ENCODE assay signal across 18 cellular contexts in genomic region chr7:101912711-101913110, GRCh38.
DNase-seq lines count a peak whose midpoint lies in the region; ATAC-seq, FAIRE-seq and TF ChIP-seq lines count a peak whose summit lies in the region.
"Had no signal": no experiment of that assay in that cellular context is flagged by ENCODE, and none has a peak within 500 bp of the region (broad histone marks: within the 10 kb centered on the region; RNA-seq: fewer than 3 reads in every experiment).

No MANE protein-coding gene starts in this region.

- H3K27ac ChIP-seq in kidney (ENCODE audit: low read depth in 2 of 2, low read length in 2 of 2) (peak overlapping the region; percentile 73 to 79), rectal smooth muscle tissue (ENCODE audit: low read depth, low read length) (peak overlapping the region; percentile 90)
- H3K27ac ChIP-seq: foreskin keratinocyte had no signal

- H3K36me3 Mint-ChIP-seq in CD14-positive monocyte = peaks cover 28 to 60% of the 10 kb centered on the region in 2 donors

- H3K27me3 ChIP-seq in rectal smooth muscle tissue (ENCODE audit: control insufficient read depth, insufficient read depth, low read length) = no peaks in the 10 kb centered on the region
- H3K27me3 ChIP-seq: foreskin keratinocyte had no signal

- H3K27me3 Mint-ChIP-seq in CD14-positive monocyte (ENCODE audit: low read depth in 3 of 3) = no peaks in the 10 kb centered on the region
- H3K27me3 Mint-ChIP-seq: activated CD4-positive, alpha-beta memory T cell treated with anti-CD3 and anti-CD28 coated beads for 36 hours; dendritic cell treated with granulocyte-macrophage colony-stimulating factor and Interleukin-4, amounts not matched to agents 40 ng/mL and 50 ng/mL, for 4 days; naive thymus-derived CD4-positive, alpha-beta T cell had no signal

- ATAC-seq in HG03378 (IDR thresholded peaks at IDR 0.05; ENCODE audit: unreplicated experiment) = no peak
- ATAC-seq: foreskin keratinocyte had no signal

- H3K9ac ChIP-seq in kidney (ENCODE audit: low read length in 2 of 2) (no peak overlapping the region), rectal smooth muscle tissue (ENCODE audit: low read length) (no peak overlapping the region)

- intact Hi-C loops in CD14-positive monocyte (cut with micrococcal nuclease) (no loop called here), kidney (cut with DNase I) (no loop called here)

- peak overlapping the region in 4 of 7 donors; percentile 43 to 50 (median 46) for H3K27ac Mint-ChIP-seq in CD14-positive monocyte
- H3K27ac Mint-ChIP-seq: activated CD4-positive, alpha-beta memory T cell treated with anti-CD3 and anti-CD28 coated beads for 36 hours; activated T-helper 1 cell treated with anti-CD3 and anti-CD28 coated beads, Interleukin-12 subunit alpha, Interleukin-12 subunit beta, Interleukin-2, Interleukin-4 antibody, amounts not matched to agents 30 ng/mL and 10 ng/mL and 1 ng/mL, durations not matched to agents 14 hours and 24 hours and 36 hours had no signal

- peaks cover 0 to 1% (median 0%) of the 10 kb centered on the region in 7 donors for H3K9me3 Mint-ChIP-seq in CD14-positive monocyte
- H3K9me3 Mint-ChIP-seq: activated CD4-positive, alpha-beta memory T cell treated with anti-CD3 and anti-CD28 coated beads for 36 hours; activated T-helper 1 cell treated with anti-CD3 and anti-CD28 coated beads, Interleukin-12 subunit alpha, Interleukin-12 subunit beta, Interleukin-2, Interleukin-4 antibody, amounts not matched to agents 30 ng/mL and 10 ng/mL and 1 ng/mL, durations not matched to agents 14 hours and 24 hours and 36 hours; dendritic cell treated with granulocyte-macrophage colony-stimulating factor and Interleukin-4, amounts not matched to agents 40 ng/mL and 50 ng/mL, for 4 days; naive thymus-derived CD4-positive, alpha-beta T cell had no signal

- peaks cover 0 to 18% of the 10 kb centered on the region in 2 donors for H3K36me3 ChIP-seq in kidney (ENCODE audit: control insufficient read depth in 1 of 2, insufficient read depth in 2 of 2, low read length in 2 of 2)
- no peaks in the 10 kb centered on the region for H3K36me3 ChIP-seq in rectal smooth muscle tissue (ENCODE audit: control insufficient read depth, insufficient read depth, low read length)

- FAIRE-seq in kidney (lab: Jason Lieb, UNC) = no peak
- FAIRE-seq in H54 (lab: Jason Lieb, UNC) = no peak
- FAIRE-seq: small intestine had no signal

- H3K4me3 ChIP-seq in cardiac fibroblast (replicated peaks in 1 of 2; ENCODE audit: low read depth in 2 of 2, low read length in 2 of 2) (peak overlapping the region in 1 of 2 donors; percentile 1), kidney (ENCODE audit: low read length in 2 of 2) (peak overlapping the region; percentile 29 to 49), rectal smooth muscle tissue (ENCODE audit: low read length) (no peak overlapping the region)

- H3K4me1 ChIP-seq in kidney (ENCODE audit: control insufficient read depth in 1 of 2, insufficient read depth in 1 of 2, low read depth in 1 of 2, low read length in 2 of 2) (peaks cover 5 to 12% of the 10 kb centered on the region in 2 donors), rectal smooth muscle tissue (ENCODE audit: control insufficient read depth, insufficient read depth, low read length) (peaks cover 21% of the 10 kb centered on the region)
- H3K4me1 ChIP-seq: foreskin keratinocyte had no signal

- H3K4me3 Mint-ChIP-seq in CD14-positive monocyte = no peak overlapping the region
- H3K4me3 Mint-ChIP-seq: activated CD4-positive, alpha-beta memory T cell treated with anti-CD3 and anti-CD28 coated beads for 36 hours; activated T-helper 1 cell treated with anti-CD3 and anti-CD28 coated beads, Interleukin-12 subunit alpha, Interleukin-12 subunit beta, Interleukin-2, Interleukin-4 antibody, amounts not matched to agents 30 ng/mL and 10 ng/mL and 1 ng/mL, durations not matched to agents 14 hours and 24 hours and 36 hours; dendritic cell treated with granulocyte-macrophage colony-stimulating factor and Interleukin-4, amounts not matched to agents 40 ng/mL and 50 ng/mL, for 4 days; naive thymus-derived CD4-positive, alpha-beta T cell had no signal

- TF ChIP-seq POLR2A in H54 (IDR thresholded peaks at IDR 0.05; ENCODE audit: low read depth, low read length) = no peak

- no peaks in the 10 kb centered on the region for H3K9me3 ChIP-seq in kidney (ENCODE audit: control insufficient read depth in 1 of 2, low read length in 2 of 2)

- peaks cover 26% of the 10 kb centered on the region for H3K4me1 Mint-ChIP-seq in CD14-positive monocyte

- TF ChIP-seq CTCF in CD14-positive monocyte (IDR thresholded peaks at IDR 0.05) (no peak), cardiac fibroblast (IDR thresholded peaks at IDR 0.05; ENCODE audit: low read depth, low read length) (no peak), kidney (IDR thresholded peaks at IDR 0.05; ENCODE audit: borderline replicate concordance, extremely low read depth, insufficient read depth) (no peak)

- no peak for DNase-seq in CD14-positive monocyte (ENCODE audit: low spot score)
- peak; percentile 55 to 78 for DNase-seq in cardiac fibroblast (ENCODE audit: low read depth in 2 of 2)
- DNase-seq in kidney = no peak
- DNase-seq in DMS79 treated with DMSO at 0.1 percent for 48 hours (lab: John Stamatoyannopoulos, UW) = no peak
- no peak for DNase-seq in GM19238 (ENCODE audit: insufficient read length, low spot score)
- DNase-seq in H54 (ENCODE audit: insufficient read length, low spot score) = no peak
- DNase-seq: activated CD4-positive, alpha-beta memory T cell treated with anti-CD3 and anti-CD28 coated beads for 36 hours; amniotic stem cell; foreskin keratinocyte; naive thymus-derived CD4-positive, alpha-beta T cell; NCI-H2081 treated with DMSO at 0.1 percent for 48 hours; NCI-H748 treated with DMSO at 0.1 percent for 48 hours; small intestine; T1000 had no signal

Comparison
In these comparisons a context has a peak if more than half of its experiments do, and no peak if none do; other contexts are left out.
1. DNase-seq: peak in cardiac fibroblast (2 of 2); none in CD14-positive monocyte (single experiment), kidney (single experiment), DMS79 treated with DMSO at 0.1 percent for 48 hours (single experiment), GM19238 (single experiment) and H54 (single experiment).